Comparison of ENCODE assay signal across 8 cellular contexts in the genomic region with DNA sequence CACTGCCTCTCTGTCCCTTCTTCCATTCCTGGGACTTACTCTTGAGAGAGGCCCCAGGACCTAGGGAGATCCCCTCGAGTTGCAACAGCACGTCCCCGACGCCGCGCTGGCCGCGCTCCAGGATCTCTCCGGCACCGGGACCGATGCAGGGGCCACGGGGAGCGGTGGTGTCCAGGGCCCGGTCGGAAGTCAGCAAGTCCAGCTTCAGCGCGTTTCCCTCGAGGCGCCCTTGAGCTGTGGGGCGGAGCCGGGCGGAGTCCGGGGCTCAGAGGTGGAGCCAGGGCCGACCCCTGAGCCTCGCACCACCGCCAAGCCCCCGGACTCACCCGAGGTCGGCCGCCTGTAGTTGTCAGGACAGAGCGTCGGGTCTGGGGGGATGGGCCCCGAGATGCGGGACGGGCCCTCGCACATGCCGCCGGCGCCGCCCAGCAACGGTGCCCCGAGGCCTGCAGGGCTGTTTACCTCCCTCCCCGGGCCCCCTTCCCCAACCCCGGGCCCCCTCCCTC. TPM values are rescaled to one million over a fixed set of nuclear protein-coding genes. Genes with fewer than 3 reads are reported as not detected.
DNase-seq lines count a peak whose midpoint lies in the region; ATAC-seq and TF ChIP-seq lines count a peak whose summit lies in the region.

No MANE protein-coding gene starts in this region.

- peaks cover 13% of the 10 kb centered on the region for H3K36me3 ChIP-seq in left ventricle myocardium inferior

- no peak for ATAC-seq in CD4-positive, alpha-beta T cell (ENCODE audit: poor library complexity)
- peak; percentile 1 for ATAC-seq in sciatic nerve
- no peak for ATAC-seq in GM18858 (IDR thresholded peaks at IDR 0.05; ENCODE audit: unreplicated experiment)

- peak overlapping the region; percentile 78 for H3K4me3 ChIP-seq in left ventricle myocardium inferior

- H3K27me3 ChIP-seq in CD4-positive, alpha-beta T cell (ENCODE audit: control insufficient read depth, insufficient read depth, low read length) = no peaks in the 10 kb centered on the region
- H3K27me3 ChIP-seq in left ventricle myocardium inferior (ENCODE audit: low read depth) = no peaks in the 10 kb centered on the region

- DNase-seq in CD4-positive, alpha-beta T cell = no peak
- no peak for DNase-seq in HEK293T (ENCODE audit: extremely low spot score)
- DNase-seq in activated CD4-positive, alpha-beta memory T cell treated with anti-CD3 and anti-CD28 coated beads for 36 hours = no peak
- DNase-seq in left ventricle myocardium inferior = peak; percentile 49
- peak; percentile 80 for DNase-seq in sciatic nerve (ENCODE audit: low spot score)
- DNase-seq in Ammon's horn (ENCODE audit: low spot score) = no peak
- no peak for DNase-seq in DMS79 (lab: John Stamatoyannopoulos, UW)

- CTCF ChIA-PET in CD4-positive, alpha-beta T cell (lab: Charles Lee) = interaction anchor here (3.4 to 6.1 kb wide), 2 partner anchors 103 to 145 kb away, joined by 14 to 81 read pairs; a partner anchor contains a TSS
- CTCF ChIA-PET in HEK293T (lab: Yijun Ruan, JAX) = interaction anchor here (0.6 to 5.7 kb wide), 5 partner anchors 22 to 278 kb away, joined by 3 to 31 read pairs (median 4); a partner anchor contains a TSS
- CTCF ChIA-PET in activated CD4-positive, alpha-beta memory T cell treated with anti-CD3 and anti-CD28 coated beads for 36 hours (lab: Charles Lee) = interaction anchor here (1.3 to 7.8 kb wide), 5 partner anchors 21 to 145 kb away, joined by 3 to 91 read pairs (median 18); a partner anchor contains a TSS

- peaks cover 39% of the 10 kb centered on the region for H3K4me1 ChIP-seq in left ventricle myocardium inferior

- POLR2A ChIA-PET in CD4-positive, alpha-beta T cell (lab: Charles Lee) = interaction anchor here (1.1 to 3.3 kb wide), 3 partner anchors 103 to 145 kb away, joined by 3 to 26 read pairs (median 25); a partner anchor contains a TSS
- POLR2A ChIA-PET in HEK293T (lab: Yijun Ruan, JAX) = interaction anchor here (0.6 to 2.6 kb wide), 4 partner anchors 53 to 269 kb away, joined by 3 to 8 read pairs (median 6); a partner anchor contains a TSS
- POLR2A ChIA-PET in activated CD4-positive, alpha-beta memory T cell treated with anti-CD3 and anti-CD28 coated beads for 36 hours (lab: Charles Lee) = interaction anchor here (1.1 to 1.4 kb wide), 2 partner anchors 103 to 140 kb away, joined by 4 to 5 read pairs; a partner anchor contains a TSS

- peaks cover 32% of the 10 kb centered on the region for H3K4me1 Mint-ChIP-seq in CD4-positive, alpha-beta T cell (ENCODE audit: low read depth)
- peaks cover 24% of the 10 kb centered on the region for H3K4me1 Mint-ChIP-seq in activated CD4-positive, alpha-beta memory T cell treated with anti-CD3 and anti-CD28 coated beads for 36 hours (ENCODE audit: low read depth)

- no peak overlapping the region for H3K27ac ChIP-seq in CD4-positive, alpha-beta T cell (ENCODE audit: low read depth, low read length)
- peak overlapping the region; percentile 89 for H3K27ac ChIP-seq in left ventricle myocardium inferior (replicated peaks)

- no peaks in the 10 kb centered on the region for H3K27me3 Mint-ChIP-seq in CD4-positive, alpha-beta T cell
- no peaks in the 10 kb centered on the region for H3K27me3 Mint-ChIP-seq in activated CD4-positive, alpha-beta memory T cell treated with anti-CD3 and anti-CD28 coated beads for 36 hours

- no peak overlapping the region for H3K27ac Mint-ChIP-seq in CD4-positive, alpha-beta T cell
- no peak overlapping the region for H3K27ac Mint-ChIP-seq in activated CD4-positive, alpha-beta memory T cell treated with anti-CD3 and anti-CD28 coated beads for 36 hours

- H3K36me3 Mint-ChIP-seq in CD4-positive, alpha-beta T cell (ENCODE audit: low read depth) = peaks cover 3% of the 10 kb centered on the region
- H3K36me3 Mint-ChIP-seq in activated CD4-positive, alpha-beta memory T cell treated with anti-CD3 and anti-CD28 coated beads for 36 hours = peaks cover 7% of the 10 kb centered on the region

- H3K4me3 Mint-ChIP-seq in CD4-positive, alpha-beta T cell = peak overlapping the region; percentile 82
- peak overlapping the region; percentile 76 for H3K4me3 Mint-ChIP-seq in activated CD4-positive, alpha-beta memory T cell treated with anti-CD3 and anti-CD28 coated beads for 36 hours

- no peaks in the 10 kb centered on the region for H3K9me3 ChIP-seq in CD4-positive, alpha-beta T cell (ENCODE audit: control insufficient read depth, low read length)
- H3K9me3 ChIP-seq in left ventricle myocardium inferior (replicated peaks) = no peaks in the 10 kb centered on the region

- no peak for TF ChIP-seq CTCF in CD4-positive, alpha-beta T cell (IDR thresholded peaks at IDR 0.05)
- TF ChIP-seq CTCF in left ventricle myocardium inferior (IDR thresholded peaks at IDR 0.05; ENCODE audit: borderline replicate concordance) = no peak

- intact Hi-C loops in CD4-positive, alpha-beta T cell (cut with DNase I, micrococcal nuclease) = loop anchor here (2.0 to 5.0 kb wide), 3 partner anchors 141 to 184 kb away; a partner anchor contains a TSS
- intact Hi-C loops in activated CD4-positive, alpha-beta memory T cell treated with anti-CD3 and anti-CD28 coated beads for 36 hours (cut with micrococcal nuclease) = loop anchor here (2.0 to 10.0 kb wide), 5 partner anchors 53 to 1669 kb away; a partner anchor contains a TSS
- intact Hi-C loops in left ventricle myocardium inferior (cut with micrococcal nuclease) = no loop called here
- intact Hi-C loops in sciatic nerve (cut with DNase I) = loop anchor here (10.0 kb wide), 1 partner anchor 141 kb away; a partner anchor contains a TSS

- no peaks in the 10 kb centered on the region for H3K9me3 Mint-ChIP-seq in CD4-positive, alpha-beta T cell
- no peaks in the 10 kb centered on the region for H3K9me3 Mint-ChIP-seq in activated CD4-positive, alpha-beta memory T cell treated with anti-CD3 and anti-CD28 coated beads for 36 hours

TF ChIP-seq in HEK293T, 16 proteins besides CTCF, POLR2A, EP300 and RAD21:
- TF ChIP-seq FOXA1 (IDR thresholded peaks at IDR 0.05) = no peak
- no peak for TF ChIP-seq LEF1 (IDR thresholded peaks at IDR 0.05; ENCODE audit: borderline replicate concordance)
- no peak for TF ChIP-seq CTBP1 (IDR thresholded peaks at IDR 0.05; ENCODE audit: borderline replicate concordance)
- TF ChIP-seq HDGF (IDR thresholded peaks at IDR 0.05; ENCODE audit: borderline replicate concordance) = no peak
- TF ChIP-seq L3MBTL2 (conservative IDR thresholded peaks at IDR 0.05) = peak; percentile 48; the same call in 1 of the 2 replicates
- no peak for TF ChIP-seq ZNF384 (IDR thresholded peaks at IDR 0.05)
- TF ChIP-seq SP1 (IDR thresholded peaks at IDR 0.05) = no peak

RNA-seq across cellular contexts. Expression of a gene that starts 0.5 kb away (rescaled TPM):
- total RNA-seq in CD4-positive, alpha-beta T cell = 1 to 10 TPM; 2.0 to 3.5 TPM
- total RNA-seq in activated CD4-positive, alpha-beta memory T cell treated with anti-CD3 and anti-CD28 coated beads for 36 hours = 10 to 100 TPM in 1 of 2 experiments, 1 to 10 TPM in 1; 9.3 to 10.1 TPM
- total RNA-seq in left ventricle myocardium inferior = 9.6 TPM
- 19.7 TPM for total RNA-seq in sciatic nerve

RNA-seq across cellular contexts. Expression of a gene that starts 0.5 kb away (rescaled TPM):
- 1 to 10 TPM; 2.0 to 2.4 TPM for total RNA-seq in CD4-positive, alpha-beta T cell
- 1 to 10 TPM; 2.2 to 2.5 TPM for total RNA-seq in activated CD4-positive, alpha-beta memory T cell treated with anti-CD3 and anti-CD28 coated beads for 36 hours
- 2.9 TPM for total RNA-seq in left ventricle myocardium inferior
- 8.6 TPM for total RNA-seq in sciatic nerve

RNA-seq across cellular contexts. Expression of a gene that starts 5.3 kb away (rescaled TPM):
- total RNA-seq in CD4-positive, alpha-beta T cell = 1 to 10 TPM; 4.5 to 4.7 TPM
- total RNA-seq in activated CD4-positive, alpha-beta memory T cell treated with anti-CD3 and anti-CD28 coated beads for 36 hours = 10 to 100 TPM; 11.2 to 11.5 TPM
- total RNA-seq in left ventricle myocardium inferior = 3.4 TPM
- total RNA-seq in sciatic nerve = 5.6 TPM

RNA-seq across cellular contexts. Expression of a gene that starts 6.0 kb away (rescaled TPM):
- 10 to 100 TPM; 21.6 to 26.0 TPM for total RNA-seq in CD4-positive, alpha-beta T cell
- total RNA-seq in activated CD4-positive, alpha-beta memory T cell treated with anti-CD3 and anti-CD28 coated beads for 36 hours = 10 to 100 TPM; 63.0 to 63.9 TPM
- total RNA-seq in left ventricle myocardium inferior (7.1 TPM), sciatic nerve (21.2 TPM)

RNA-seq across cellular contexts. Expression of a gene that starts 21.1 kb away (rescaled TPM):
- 100 to 1,000 TPM; 147 to 148 TPM for total RNA-seq in CD4-positive, alpha-beta T cell
- total RNA-seq in activated CD4-positive, alpha-beta memory T cell treated with anti-CD3 and anti-CD28 coated beads for 36 hours = 100 to 1,000 TPM; 136 to 151 TPM
- total RNA-seq in left ventricle myocardium inferior (0.58 TPM), sciatic nerve (2.8 TPM)

Comparison
In these comparisons a context has a peak if more than half of its experiments do, and no peak if none do; other contexts are left out.
1. DNase-seq: peak in left ventricle myocardium inferior (single experiment) and sciatic nerve (single experiment); none in CD4-positive, alpha-beta T cell (0 of 10), HEK293T (single experiment), activated CD4-positive, alpha-beta memory T cell treated with anti-CD3 and anti-CD28 coated beads for 36 hours (single experiment), Ammon's horn (single experiment) and DMS79 (single experiment).